Comparison of ENCODE assay signal across 37 cellular contexts in genomic region chr11:32920570-32920969, GRCh38.
"Had no signal": no experiment of that assay in that cellular context is flagged by ENCODE, and none has a peak within 500 bp of the region (broad histone marks: within the 10 kb centered on the region; RNA-seq: fewer than 3 reads in every experiment).

No MANE protein-coding gene starts in this region.

- H3K4me2 ChIP-seq: PC-9 had no signal

- H3K27me3 Mint-ChIP-seq: activated B cell treated with CpG ODN at 0.5 μM for 24 hours; activated CD4-positive, alpha-beta memory T cell treated with anti-CD3 and anti-CD28 coated beads, Interleukin-2, amount 10 ng/mL, durations not matched to agents 7 days and 5 days; activated CD8-positive, alpha-beta memory T cell treated with anti-CD3 and anti-CD28 coated beads, Interleukin-2, amount 10 ng/mL, durations not matched to agents 7 days and 5 days; activated naive CD4-positive, alpha-beta T cell treated with anti-CD3 and anti-CD28 coated beads, Interleukin-2, amount 10 ng/mL, durations not matched to agents 7 days and 5 days; activated naive CD8-positive, alpha-beta T cell; activated naive CD8-positive, alpha-beta T cell treated with anti-CD3 and anti-CD28 coated beads, Interleukin-2, amount 50 U/mL, for 24 hours; brain had no signal

- H3K36me3 ChIP-seq: MG63 had no signal

- H3K27ac ChIP-seq: PC-9, RWPE1, VCaP had no signal

- H3K4me3 Mint-ChIP-seq: activated B cell treated with CpG ODN at 0.5 μM for 24 hours; activated CD4-positive, alpha-beta memory T cell treated with anti-CD3 and anti-CD28 coated beads, Interleukin-2, amount 10 ng/mL, durations not matched to agents 7 days and 5 days; activated CD8-positive, alpha-beta memory T cell treated with anti-CD3 and anti-CD28 coated beads, Interleukin-2, amount 10 ng/mL, durations not matched to agents 7 days and 5 days; activated naive CD4-positive, alpha-beta T cell treated with anti-CD3 and anti-CD28 coated beads, Interleukin-2, amount 10 ng/mL, durations not matched to agents 7 days and 5 days; activated naive CD8-positive, alpha-beta T cell; activated naive CD8-positive, alpha-beta T cell treated with anti-CD3 and anti-CD28 coated beads, Interleukin-2, amount 50 U/mL, for 24 hours; brain had no signal

- H3K9me3 ChIP-seq: MG63 had no signal

- H3K27ac Mint-ChIP-seq: activated B cell treated with CpG ODN at 0.5 μM for 24 hours; activated CD4-positive, alpha-beta memory T cell treated with anti-CD3 and anti-CD28 coated beads, Interleukin-2, amount 10 ng/mL, durations not matched to agents 7 days and 5 days; activated CD8-positive, alpha-beta memory T cell treated with anti-CD3 and anti-CD28 coated beads, Interleukin-2, amount 10 ng/mL, durations not matched to agents 7 days and 5 days; activated naive CD4-positive, alpha-beta T cell treated with anti-CD3 and anti-CD28 coated beads, Interleukin-2, amount 10 ng/mL, durations not matched to agents 7 days and 5 days; activated naive CD8-positive, alpha-beta T cell; activated naive CD8-positive, alpha-beta T cell treated with anti-CD3 and anti-CD28 coated beads, Interleukin-2, amount 50 U/mL, for 24 hours; brain had no signal

- H3K4me1 Mint-ChIP-seq: brain had no signal

- DNase-seq: activated B cell treated with CpG ODN at 0.5 μM for 24 hours; activated CD4-positive, alpha-beta memory T cell treated with anti-CD3 and anti-CD28 coated beads, Interleukin-2, amount 10 ng/mL, durations not matched to agents 7 days and 5 days; activated CD4-positive, alpha-beta T cell treated with anti-CD3 and anti-CD28 coated beads for 48 hours; activated CD4-positive, CD25-positive, alpha-beta regulatory T cell treated with anti-CD3 and anti-CD28 coated beads, Interleukin-2, amount 50 U/mL, for 72 hours; activated CD8-positive, alpha-beta memory T cell treated with anti-CD3 and anti-CD28 coated beads for 24 hours; activated CD8-positive, alpha-beta memory T cell treated with anti-CD3 and anti-CD28 coated beads, Interleukin-2, amount 10 ng/mL, durations not matched to agents 7 days and 5 days; activated CD8-positive, alpha-beta memory T cell treated with anti-CD3 and anti-CD28 coated beads, Interleukin-2, amount 50 U/mL, for 48 hours; activated effector memory CD4-positive, alpha-beta T cell treated with Interleukin-2 at 50 U/mL for 16 hours; activated naive CD4-positive, alpha-beta T cell treated with anti-CD3 and anti-CD28 coated beads, Interleukin-2, amount 10 ng/mL, durations not matched to agents 7 days and 5 days; activated naive CD8-positive, alpha-beta T cell treated with anti-CD3 and anti-CD28 coated beads, Interleukin-2, amount 50 U/mL, for 24 hours; activated T-cell treated with anti-CD3 and anti-CD28 coated beads, Interleukin-2, amount 50 U/mL, for 48 hours; anterior cingulate cortex; caudate nucleus; cerebellar nuclear complex; MG63; NCI-H1048; NCI-H1105 treated with DMSO at 0.1 percent for 48 hours; NCI-H1436; NCI-H1694; NCI-H1930; NCI-H2081 treated with DMSO at 0.1 percent for 48 hours; NCI-H226; NCI-H446 treated with DMSO at 0.1 percent for 48 hours; NCI-H524; NCI-H748 treated with DMSO at 0.1 percent for 48 hours; NK-92 treated with Interleukin-12 subunit alpha and Interleukin-12 subunit beta, amount 100 ng/mL, for 24 hours; PC-9; SIG-M5; T-helper 1 cell; T-helper 2 cell; T-helper 9 cell had no signal

- ATAC-seq: activated CD8-positive, alpha-beta memory T cell treated with anti-CD3 and anti-CD28 coated beads, Interleukin-2, amount 10 ng/mL, durations not matched to agents 7 days and 5 days; activated naive CD8-positive, alpha-beta T cell treated with anti-CD3 and anti-CD28 coated beads, Interleukin-2, amount 50 U/mL, for 24 hours; Right ventricle myocardium inferior; SK-N-SH treated with all-trans-retinoic acid at 6 μM for 48 hours had no signal

- H2AFZ ChIP-seq: PC-9 had no signal

- H3K9me3 Mint-ChIP-seq: activated B cell treated with CpG ODN at 0.5 μM for 24 hours; activated CD4-positive, alpha-beta memory T cell treated with anti-CD3 and anti-CD28 coated beads, Interleukin-2, amount 10 ng/mL, durations not matched to agents 7 days and 5 days; activated naive CD4-positive, alpha-beta T cell treated with anti-CD3 and anti-CD28 coated beads, Interleukin-2, amount 10 ng/mL, durations not matched to agents 7 days and 5 days; activated naive CD8-positive, alpha-beta T cell treated with anti-CD3 and anti-CD28 coated beads, Interleukin-2, amount 50 U/mL, for 24 hours had no signal

- H3K4me3 ChIP-seq: MG63, PC-9 had no signal
